In genomic region chr11:118834428-118835028, GRCh38 we compare ENCODE assay signal across 13 cellular contexts. TPM values are rescaled to one million over a fixed set of nuclear protein-coding genes. Genes with fewer than 3 reads are reported as not detected.
DNase-seq lines count a peak whose midpoint lies in the region; TF ChIP-seq lines count a peak whose summit lies in the region.
"Had no signal": no experiment of that assay in that cellular context is flagged by ENCODE, and none has a peak within 500 bp of the region (broad histone marks: within the 10 kb centered on the region; RNA-seq: fewer than 3 reads in every experiment).

No MANE protein-coding gene starts in this region.

- H3K36me3 ChIP-seq in Caco-2 (ENCODE audit: control insufficient read depth, insufficient read depth, low read length) (no peaks in the 10 kb centered on the region), brain microvascular endothelial cell (replicated peaks) (no peaks in the 10 kb centered on the region)

- in situ Hi-C loops in brain microvascular endothelial cell (cut with HindIII; ENCODE audit: low pct_ligation_motif_present, low sequenced_read_pairs), result no loop called here

- no peaks in the 10 kb centered on the region for H3K4me1 ChIP-seq in Caco-2

- DNase-seq in activated T-cell treated with anti-CD3 and anti-CD28 coated beads, Interleukin-2, amount 50 U/mL, for 24 hours, result no peak
- DNase-seq in activated T-cell treated with anti-CD3 and anti-CD28 coated beads for 4 hours, result no peak
- DNase-seq in RPMI8226, result peak; percentile 45
- peak; percentile 11 for DNase-seq in fibroblast of pulmonary artery (ENCODE audit: low read depth)
- DNase-seq in NK-92 (lab: John Stamatoyannopoulos, UW; ENCODE audit: unreplicated experiment), result no peak
- DNase-seq in Caco-2, result no peak
- no peak for DNase-seq in brain microvascular endothelial cell
- DNase-seq: activated CD8-positive, alpha-beta memory T cell treated with anti-CD3 and anti-CD28 coated beads, Interleukin-2, amount 50 U/mL, for 4 hours; NCI-H2029; stimulated activated CD8-positive, alpha-beta memory T cell treated with anti-CD3 and anti-CD28 coated beads, Interleukin-4, amount 100 ng/mL, for 48 hours; SW 1271 had no signal

- H3K27me3 Mint-ChIP-seq in activated T-cell treated with anti-CD3 and anti-CD28 coated beads, Interleukin-2, amount 50 U/mL, for 24 hours, result no peaks in the 10 kb centered on the region
- no peaks in the 10 kb centered on the region for H3K27me3 Mint-ChIP-seq in stimulated activated naive CD8-positive, alpha-beta T cell treated with anti-CD3 and anti-CD28 coated beads, Interleukin-15, Interleukin-2, amounts not matched to agents 100 ng/mL and 50 ng/mL, for 24 hours
- no peaks in the 10 kb centered on the region for H3K27me3 Mint-ChIP-seq in Caco-2 (ENCODE audit: insufficient read depth, unreplicated experiment)

- no peaks in the 10 kb centered on the region for H3K9me3 ChIP-seq in Caco-2

- POLR2A ChIA-PET in Caco-2 (lab: Charles Lee), result interaction anchor here (0.6 kb wide), 1 partner anchor 24 kb away, joined by 3 read pairs; no protein-coding TSS in a partner anchor

- H3K27ac Mint-ChIP-seq in activated T-cell treated with anti-CD3 and anti-CD28 coated beads, Interleukin-2, amount 50 U/mL, for 24 hours, result peak overlapping the region; percentile 10
- peak overlapping the region; percentile 53 for H3K27ac Mint-ChIP-seq in stimulated activated naive CD8-positive, alpha-beta T cell treated with anti-CD3 and anti-CD28 coated beads, Interleukin-15, Interleukin-2, amounts not matched to agents 100 ng/mL and 50 ng/mL, for 24 hours
- no peak overlapping the region for H3K27ac Mint-ChIP-seq in Caco-2 (ENCODE audit: unreplicated experiment)
- H3K27ac Mint-ChIP-seq: mesothelial cell of epicardium had no signal

- CTCF ChIA-PET in Caco-2 (lab: Charles Lee), result no interaction called here

- H3K4me3 ChIP-seq in fibroblast of pulmonary artery (replicated peaks; ENCODE audit: low read depth, low read length) (no peak overlapping the region), Caco-2 (ENCODE audit: low read depth, low read length) (no peak overlapping the region), brain microvascular endothelial cell (ENCODE audit: low read depth, low read length) (no peak overlapping the region)

- no peaks in the 10 kb centered on the region for H3K36me3 Mint-ChIP-seq in activated T-cell treated with anti-CD3 and anti-CD28 coated beads, Interleukin-2, amount 50 U/mL, for 24 hours (ENCODE audit: low read depth)
- no peaks in the 10 kb centered on the region for H3K36me3 Mint-ChIP-seq in stimulated activated naive CD8-positive, alpha-beta T cell treated with anti-CD3 and anti-CD28 coated beads, Interleukin-15, Interleukin-2, amounts not matched to agents 100 ng/mL and 50 ng/mL, for 24 hours (ENCODE audit: low read depth)
- no peaks in the 10 kb centered on the region for H3K36me3 Mint-ChIP-seq in Caco-2 (ENCODE audit: insufficient read depth, unreplicated experiment)
- H3K36me3 Mint-ChIP-seq: mesothelial cell of epicardium had no signal

- H3K27me3 ChIP-seq in Caco-2 (replicated peaks; ENCODE audit: control insufficient read depth, insufficient read depth, low read length) (no peaks in the 10 kb centered on the region), brain microvascular endothelial cell (replicated peaks) (no peaks in the 10 kb centered on the region)

- BruUV-seq in Caco-2 (replicated peaks; lab: Mats Ljungman, UMichigan), result no TSS peak

- TF ChIP-seq CTCF in fibroblast of pulmonary artery (IDR thresholded peaks at IDR 0.05; ENCODE audit: low read length, missing control alignments) (no peak), Caco-2 (IDR thresholded peaks at IDR 0.05; ENCODE audit: insufficient read depth in 1 of 2, low read depth in 1 of 2, low read length in 1 of 2, severe bottlenecking in 1 of 2, unreplicated experiment in 1 of 2) (no peak), brain microvascular endothelial cell (IDR thresholded peaks at IDR 0.05; ENCODE audit: low read depth, low read length, missing control alignments) (no peak)

- intact Hi-C loops in Caco-2 (cut with micrococcal nuclease; ENCODE audit: unreplicated experiment), result no loop called here

- H3K27ac ChIP-seq in brain microvascular endothelial cell, result no peak overlapping the region

- peaks cover 30% of the 10 kb centered on the region for H3K4me1 Mint-ChIP-seq in activated T-cell treated with anti-CD3 and anti-CD28 coated beads, Interleukin-2, amount 50 U/mL, for 24 hours (ENCODE audit: low read depth)
- H3K4me1 Mint-ChIP-seq in stimulated activated naive CD8-positive, alpha-beta T cell treated with anti-CD3 and anti-CD28 coated beads, Interleukin-15, Interleukin-2, amounts not matched to agents 100 ng/mL and 50 ng/mL, for 24 hours (ENCODE audit: low read depth), result peaks cover 30% of the 10 kb centered on the region
- peaks cover 6% of the 10 kb centered on the region for H3K4me1 Mint-ChIP-seq in Caco-2 (ENCODE audit: low read depth, unreplicated experiment)
- H3K4me1 Mint-ChIP-seq: mesothelial cell of epicardium had no signal

- H3K9me3 Mint-ChIP-seq in activated T-cell treated with anti-CD3 and anti-CD28 coated beads, Interleukin-2, amount 50 U/mL, for 24 hours, result no peaks in the 10 kb centered on the region
- H3K9me3 Mint-ChIP-seq in stimulated activated naive CD8-positive, alpha-beta T cell treated with anti-CD3 and anti-CD28 coated beads, Interleukin-15, Interleukin-2, amounts not matched to agents 100 ng/mL and 50 ng/mL, for 24 hours, result no peaks in the 10 kb centered on the region
- H3K9me3 Mint-ChIP-seq in Caco-2 (ENCODE audit: unreplicated experiment), result no peaks in the 10 kb centered on the region
- H3K9me3 Mint-ChIP-seq: mesothelial cell of epicardium had no signal

- H3K4me3 Mint-ChIP-seq in activated T-cell treated with anti-CD3 and anti-CD28 coated beads, Interleukin-2, amount 50 U/mL, for 24 hours, result peak overlapping the region; percentile 42
- peak overlapping the region; percentile 62 for H3K4me3 Mint-ChIP-seq in stimulated activated naive CD8-positive, alpha-beta T cell treated with anti-CD3 and anti-CD28 coated beads, Interleukin-15, Interleukin-2, amounts not matched to agents 100 ng/mL and 50 ng/mL, for 24 hours
- no peak overlapping the region for H3K4me3 Mint-ChIP-seq in Caco-2 (ENCODE audit: unreplicated experiment)
- H3K4me3 Mint-ChIP-seq: mesothelial cell of epicardium had no signal

RNA-seq across cellular contexts. Expression of gene DDX6, which starts 43.6 kb away (rescaled TPM):
- total RNA-seq in Caco-2 (2022), result 131 and 135 TPM in 2 replicates

RNA-seq across cellular contexts. Expression of gene CXCR5, which starts 49.2 kb away (rescaled TPM):
- total RNA-seq in Caco-2 (2022), result not detected in 2 replicates
- total RNA-seq: mesothelial cell of epicardium had no signal

Comparison
In these comparisons a context has a peak if more than half of its experiments do, and no peak if none do; other contexts are left out.
1. DNase-seq: peak in RPMI8226 (single experiment) and fibroblast of pulmonary artery (single experiment); none in activated T-cell treated with anti-CD3 and anti-CD28 coated beads, Interleukin-2, amount 50 U/mL, for 24 hours (single experiment), activated T-cell treated with anti-CD3 and anti-CD28 coated beads for 4 hours (single experiment), NK-92 (single experiment), Caco-2 (0 of 2) and brain microvascular endothelial cell (single experiment).